In genomic region chr3:115912372-115912771, GRCh38 we compare ENCODE assay signal across 16 cellular contexts.
A peak's percentile ranks its signal among the peaks of the same experiment; 100 is the strongest.
DNase-seq lines count a peak whose midpoint lies in the region; ATAC-seq and TF ChIP-seq lines count a peak whose summit lies in the region.
"Had no signal": no experiment of that assay in that cellular context is flagged by ENCODE, and none has a peak within 500 bp of the region (broad histone marks: within the 10 kb centered on the region; RNA-seq: fewer than 3 reads in every experiment).

No MANE protein-coding gene starts in this region.

- intact Hi-C loops in lower lobe of right lung (cut with DNase I) (no loop called here), testis (cut with DNase I; ENCODE audit: low total_unique reads) (no loop called here)

- H3K27me3 Mint-ChIP-seq in immature natural killer cell (ENCODE audit: low read depth in 3 of 3) = peaks cover 0 to 2% (median 0%) of the 10 kb centered on the region in 3 donors
- H3K27me3 Mint-ChIP-seq: activated naive CD8-positive, alpha-beta T cell treated with anti-CD3 and anti-CD28 coated beads, Interleukin-2, amount 10 ng/mL, durations not matched to agents 7 days and 5 days had no signal

- 65 to 67% methylated on average over 2 of the region's 2 CpGs for WGBS in testis, 2 donors

- H3K27me3 ChIP-seq in lower lobe of right lung (ENCODE audit: low read depth) (no peaks in the 10 kb centered on the region), testis (no peaks in the 10 kb centered on the region)
- H3K27me3 ChIP-seq: esophagus squamous epithelium had no signal

- no peak for TF ChIP-seq CTCF in fibroblast of pulmonary artery (IDR thresholded peaks at IDR 0.05; ENCODE audit: low read length, missing control alignments)
- TF ChIP-seq CTCF in lower lobe of right lung (IDR thresholded peaks at IDR 0.05) = no peak
- no peak for TF ChIP-seq CTCF in testis (IDR thresholded peaks at IDR 0.05)

- H3K4me3 Mint-ChIP-seq in immature natural killer cell = no peak overlapping the region
- H3K4me3 Mint-ChIP-seq: activated naive CD8-positive, alpha-beta T cell treated with anti-CD3 and anti-CD28 coated beads, Interleukin-2, amount 10 ng/mL, durations not matched to agents 7 days and 5 days; HFFc6 had no signal

- TF ChIP-seq POLR2A in testis (IDR thresholded peaks at IDR 0.05) = no peak

- H3K4me3 ChIP-seq in fibroblast of pulmonary artery (replicated peaks; ENCODE audit: low read depth, low read length) (no peak overlapping the region), lower lobe of right lung (no peak overlapping the region), testis (no peak overlapping the region)
- H3K4me3 ChIP-seq: esophagus squamous epithelium, SK-N-MC, smooth muscle cell had no signal

- no peaks in the 10 kb centered on the region for H3K36me3 ChIP-seq in lower lobe of right lung
- no peaks in the 10 kb centered on the region for H3K36me3 ChIP-seq in testis (ENCODE audit: low read depth, missing control alignments)
- H3K36me3 ChIP-seq: esophagus squamous epithelium had no signal

- H3K9me3 ChIP-seq in lower lobe of right lung = no peaks in the 10 kb centered on the region
- no peaks in the 10 kb centered on the region for H3K9me3 ChIP-seq in testis
- H3K9me3 ChIP-seq: esophagus squamous epithelium had no signal

- no peaks in the 10 kb centered on the region for H3K4me1 Mint-ChIP-seq in immature natural killer cell
- H3K4me1 Mint-ChIP-seq: activated naive CD8-positive, alpha-beta T cell treated with anti-CD3 and anti-CD28 coated beads, Interleukin-2, amount 10 ng/mL, durations not matched to agents 7 days and 5 days had no signal

- DNase-seq in RPMI7951 (ENCODE audit: low read depth) (peak; percentile 7), fibroblast of pulmonary artery (ENCODE audit: low read depth) (peak; percentile 24), lower lobe of right lung (no peak), testis (peak; percentile 23), NCI-H1930 (lab: John Stamatoyannopoulos, UW) (no peak), NCI-H187 treated with DMSO at 0.1 percent for 48 hours (lab: John Stamatoyannopoulos, UW) (no peak), NOMO-1 (lab: John Stamatoyannopoulos, UW; ENCODE audit: unreplicated experiment in 2 of 2) (no peak), immature natural killer cell (no peak)
- DNase-seq: activated naive CD8-positive, alpha-beta T cell treated with anti-CD3 and anti-CD28 coated beads, Interleukin-2, amount 10 ng/mL, durations not matched to agents 7 days and 5 days; effector CD4-positive, alpha-beta T cell; esophagus squamous epithelium; KG1 had no signal

- H3K36me3 Mint-ChIP-seq in immature natural killer cell = no peaks in the 10 kb centered on the region
- H3K36me3 Mint-ChIP-seq: activated naive CD8-positive, alpha-beta T cell treated with anti-CD3 and anti-CD28 coated beads, Interleukin-2, amount 10 ng/mL, durations not matched to agents 7 days and 5 days had no signal

- no peak overlapping the region for H3K27ac Mint-ChIP-seq in immature natural killer cell
- H3K27ac Mint-ChIP-seq: activated naive CD8-positive, alpha-beta T cell treated with anti-CD3 and anti-CD28 coated beads, Interleukin-2, amount 10 ng/mL, durations not matched to agents 7 days and 5 days; HFFc6 had no signal

- peaks cover 0 to 10% (median 3%) of the 10 kb centered on the region in 6 donors for H3K9me3 Mint-ChIP-seq in immature natural killer cell
- H3K9me3 Mint-ChIP-seq: activated naive CD8-positive, alpha-beta T cell treated with anti-CD3 and anti-CD28 coated beads, Interleukin-2, amount 10 ng/mL, durations not matched to agents 7 days and 5 days; HFFc6 had no signal

- no peak overlapping the region for H3K27ac ChIP-seq in lower lobe of right lung
- no peak overlapping the region for H3K27ac ChIP-seq in testis
- H3K27ac ChIP-seq: esophagus squamous epithelium, SK-N-MC had no signal

- H3K4me1 ChIP-seq in lower lobe of right lung (no peaks in the 10 kb centered on the region), testis (no peaks in the 10 kb centered on the region)
- H3K4me1 ChIP-seq: esophagus squamous epithelium had no signal

- peak; percentile 48 to 52 for ATAC-seq in lower lobe of right lung
- ATAC-seq: activated CD4-positive, CD25-positive, alpha-beta regulatory T cell treated with anti-CD3 and anti-CD28 coated beads, Interleukin-2, amount 50 U/mL, for 24 hours had no signal

Comparison
In these comparisons a context has a peak if more than half of its experiments do, and no peak if none do; other contexts are left out.
1. DNase-seq: peak in RPMI7951 (single experiment), fibroblast of pulmonary artery (single experiment) and testis (single experiment); none in lower lobe of right lung (single experiment), NCI-H1930 (0 of 2), NCI-H187 treated with DMSO at 0.1 percent for 48 hours (single experiment), NOMO-1 (0 of 2) and immature natural killer cell (0 of 3).